In the genomic region with DNA sequence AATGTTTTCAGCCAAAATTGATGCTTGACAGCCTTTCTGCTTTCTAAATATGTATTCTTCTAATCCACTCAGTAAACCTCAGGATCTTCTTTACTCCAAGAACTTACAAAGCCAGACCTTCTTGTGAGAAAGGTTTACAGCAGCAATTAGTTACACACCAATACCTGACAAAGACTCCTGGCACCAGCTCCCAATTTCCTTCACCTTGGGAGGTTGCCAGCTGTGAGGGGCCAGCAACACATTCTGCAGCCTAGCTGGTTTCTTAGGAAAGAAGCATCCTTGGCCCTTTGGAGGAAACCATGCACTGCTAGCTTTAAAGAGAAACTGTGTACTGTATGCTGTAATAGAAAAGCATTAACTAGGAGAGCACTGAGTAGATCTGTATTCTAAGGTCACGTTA, we compare ENCODE assay signal across 8 cellular contexts.
"Had no signal": no experiment of that assay in that cellular context is flagged by ENCODE, and none has a peak within 500 bp of the region (broad histone marks: within the 10 kb centered on the region; RNA-seq: fewer than 3 reads in every experiment).

No MANE protein-coding gene starts in this region.

- DNase-seq: activated CD4-positive, alpha-beta T cell treated with anti-CD3 and anti-CD28 coated beads, Interleukin-2, amount 10 ng/mL, durations not matched to agents 7 days and 5 days; activated naive CD4-positive, alpha-beta T cell treated with Interleukin-2 at 50 U/mL for 16 hours; gastrocnemius medialis; nephron progenitor cell; stimulated activated CD4-positive, alpha-beta T cell treated with anti-CD3 and anti-CD28 coated beads, Interleukin-1b, Interleukin-23, amount 100 ng/mL, for 48 hours; stomach had no signal

- H3K9me3 ChIP-seq: ascending aorta, gastrocnemius medialis, stomach had no signal

- H3K4me3 ChIP-seq: ascending aorta, gastrocnemius medialis, stomach had no signal

- H3K27ac ChIP-seq: ascending aorta, epithelial cell of prostate, gastrocnemius medialis, stomach had no signal

- H3K4me1 ChIP-seq: ascending aorta had no signal

- H3K36me3 ChIP-seq: ascending aorta, gastrocnemius medialis, stomach had no signal

- H3K27me3 ChIP-seq: ascending aorta, gastrocnemius medialis, stomach had no signal
